ENCODE assay signal across 20 cellular contexts in genomic region chr2:43714164-43714563, GRCh38. TPM values are rescaled to one million over a fixed set of nuclear protein-coding genes. Genes with fewer than 3 reads are reported as not detected.
DNase-seq lines count a peak whose midpoint lies in the region; ATAC-seq and TF ChIP-seq lines count a peak whose summit lies in the region.
"Had no signal": no experiment of that assay in that cellular context is flagged by ENCODE, and none has a peak within 500 bp of the region (broad histone marks: within the 10 kb centered on the region; RNA-seq: fewer than 3 reads in every experiment).

No MANE protein-coding gene starts in this region.

- DNase-seq in Daoy (ENCODE audit: low read depth) (peak; percentile 15), M059J (ENCODE audit: low read depth) (peak; percentile 23), epithelial cell of esophagus (ENCODE audit: low read depth) (peak; percentile 41), renal cortical epithelial cell (ENCODE audit: low read depth) (peak; percentile 91)
- DNase-seq: activated naive CD4-positive, alpha-beta T cell treated with anti-CD3 and anti-CD28 coated beads for 36 hours; brain microvascular endothelial cell; effector CD4-positive, alpha-beta T cell; glutamatergic neuron; islet precursor cell; MM.1S; NCI-H2081 treated with DMSO at 0.1 percent for 48 hours; NCI-H82; nucleus accumbens; stomach had no signal

- no peak for TF ChIP-seq CTCF in epithelial cell of esophagus (IDR thresholded peaks at IDR 0.05; ENCODE audit: insufficient read depth, low read depth, low read length, missing control alignments)

- no peak for TF ChIP-seq POLR2A in GM18505 (IDR thresholded peaks at IDR 0.05; ENCODE audit: borderline replicate concordance, extremely low read depth, insufficient read depth, insufficient read length)

- ATAC-seq in HG02759 (IDR thresholded peaks at IDR 0.05; ENCODE audit: unreplicated experiment) (no peak), GM18505 (IDR thresholded peaks at IDR 0.05; ENCODE audit: unreplicated experiment) (no peak), HG03457 (IDR thresholded peaks at IDR 0.05; ENCODE audit: unreplicated experiment) (no peak)
- ATAC-seq: activated CD4-positive, CD25-positive, alpha-beta regulatory T cell treated with anti-CD3 and anti-CD28 coated beads, Interleukin-2, amount 50 U/mL, for 24 hours had no signal

- no peak overlapping the region for H3K4me3 ChIP-seq in epithelial cell of esophagus (ENCODE audit: low read length)
- H3K4me3 ChIP-seq: stomach, vagina had no signal

RNA-seq across cellular contexts. Expression of gene C1GALT1C1L, which starts 37.9 kb away (rescaled TPM):
- 0.12 and 1.3 TPM in 2 replicates for total RNA-seq in Daoy (2014; rRNA removed; shearing (Covaris generic))
- total RNA-seq in M059J (2014; rRNA removed; shearing (Covaris generic)), result 0.89 and 2.4 TPM in 2 replicates
- 1.2 and 2.5 TPM in 2 replicates for total RNA-seq in renal cortical epithelial cell
- total RNA-seq: activated naive CD4-positive, alpha-beta T cell treated with anti-CD3 and anti-CD28 coated beads for 36 hours; mononuclear cell had no signal

RNA-seq across cellular contexts. Expression of gene DYNC2LI1, which starts 59.7 kb away (rescaled TPM):
- total RNA-seq in Daoy (2014; rRNA removed; shearing (Covaris generic)), result 24.7 and 31.7 TPM in 2 replicates
- total RNA-seq in M059J (2014; rRNA removed; shearing (Covaris generic)), result 16.0 and 17.0 TPM in 2 replicates
- total RNA-seq in renal cortical epithelial cell, result 39.6 and 72.6 TPM in 2 replicates

Comparison
In these comparisons a context has a peak if more than half of its experiments do, and no peak if none do; other contexts are left out.
1. DNase-seq: peak in every context shown above with its lines; median percentile 91 in renal cortical epithelial cell; 41 in epithelial cell of esophagus; 23 in M059J; 15 in Daoy.